In the genomic region with DNA sequence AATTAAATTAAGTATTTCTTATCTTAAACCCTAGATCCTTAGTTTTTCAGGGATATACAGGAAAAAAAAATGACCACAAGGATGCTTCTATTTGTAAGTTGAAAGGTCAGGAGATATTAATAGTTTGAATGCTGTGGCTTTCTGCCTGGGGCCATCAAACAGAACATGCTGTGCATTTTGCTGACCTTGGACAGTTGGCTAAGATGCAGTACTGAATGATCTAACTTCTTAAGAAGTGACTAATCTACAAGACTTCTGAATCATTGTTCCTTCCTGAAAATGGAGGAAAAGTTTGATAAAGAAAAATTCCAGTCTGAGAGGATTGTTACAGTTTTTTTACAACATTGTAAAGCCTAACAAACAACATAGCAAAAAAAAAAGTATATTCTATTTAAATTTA, we compare ENCODE assay signal across 9 cellular contexts.
DNase-seq lines count a peak whose midpoint lies in the region; ATAC-seq, FAIRE-seq and TF ChIP-seq lines count a peak whose summit lies in the region.
"Had no signal": no experiment of that assay in that cellular context is flagged by ENCODE, and none has a peak within 500 bp of the region (broad histone marks: within the 10 kb centered on the region; RNA-seq: fewer than 3 reads in every experiment).

No MANE protein-coding gene starts in this region.

- H3K27me3 ChIP-seq in RWPE2 (ENCODE audit: insufficient read depth, poor library complexity, severe bottlenecking) (no peaks in the 10 kb centered on the region), fibroblast of lung (ENCODE audit: control insufficient read depth, insufficient read depth, low read length) (no peaks in the 10 kb centered on the region), trophoblast cell (ENCODE audit: insufficient read depth, low read length) (no peaks in the 10 kb centered on the region)

- H2BK12ac ChIP-seq in trophoblast cell (ENCODE audit: low read length): no peak overlapping the region

- H3K27me3 Mint-ChIP-seq in stimulated activated naive CD8-positive, alpha-beta T cell treated with anti-CD3 and anti-CD28 coated beads, Interleukin-15, amount 100 ng/mL, for 72 hours: peaks cover 14% of the 10 kb centered on the region

- H3K4ac ChIP-seq in trophoblast cell (ENCODE audit: low read depth, low read length): no peak overlapping the region

- no peak overlapping the region for H4K8ac ChIP-seq in trophoblast cell (ENCODE audit: low read depth, low read length)

- H3K4me1 Mint-ChIP-seq in stimulated activated naive CD8-positive, alpha-beta T cell treated with anti-CD3 and anti-CD28 coated beads, Interleukin-15, amount 100 ng/mL, for 72 hours: no peaks in the 10 kb centered on the region

- H2BK120ac ChIP-seq in trophoblast cell (ENCODE audit: insufficient read depth, low read length, poor library complexity): no peak overlapping the region

- peaks cover 25% of the 10 kb centered on the region for H3K4me1 ChIP-seq in RWPE2 (ENCODE audit: insufficient read depth, poor library complexity, severe bottlenecking)
- H3K4me1 ChIP-seq in fibroblast of lung (ENCODE audit: control insufficient read depth, extremely low read depth, insufficient read depth, low read length): peaks cover 40% of the 10 kb centered on the region
- H3K4me1 ChIP-seq in trophoblast cell (ENCODE audit: control insufficient read depth in 1 of 2, insufficient read depth in 2 of 2, low read length in 2 of 2): peaks cover 6 to 12% of the 10 kb centered on the region in 2 experiments

- no peak overlapping the region for H2AK5ac ChIP-seq in trophoblast cell (ENCODE audit: low read length)

- H3K9me3 Mint-ChIP-seq in stimulated activated naive CD8-positive, alpha-beta T cell treated with anti-CD3 and anti-CD28 coated beads, Interleukin-15, amount 100 ng/mL, for 72 hours: no peaks in the 10 kb centered on the region

- H3K27ac Mint-ChIP-seq in stimulated activated naive CD8-positive, alpha-beta T cell treated with anti-CD3 and anti-CD28 coated beads, Interleukin-15, amount 100 ng/mL, for 72 hours: no peak overlapping the region

- no peak for FAIRE-seq in GM12891 (lab: Jason Lieb, UNC)

- H3K4me3 Mint-ChIP-seq in stimulated activated naive CD8-positive, alpha-beta T cell treated with anti-CD3 and anti-CD28 coated beads, Interleukin-15, amount 100 ng/mL, for 72 hours: no peak overlapping the region

- H3K14ac ChIP-seq in trophoblast cell (ENCODE audit: low read length): no peak overlapping the region

- no peak overlapping the region for H3K9ac ChIP-seq in fibroblast of lung (ENCODE audit: insufficient read depth, low read length)
- H3K9ac ChIP-seq in trophoblast cell (ENCODE audit: low read length): no peak overlapping the region

- no peak overlapping the region for H4K12ac ChIP-seq in trophoblast cell (ENCODE audit: low read depth, low read length)

- no peak overlapping the region for H4K91ac ChIP-seq in trophoblast cell (ENCODE audit: low read depth, low read length)

- H3K36me3 ChIP-seq in RWPE2 (ENCODE audit: low read depth) (no peaks in the 10 kb centered on the region), fibroblast of lung (ENCODE audit: control insufficient read depth, insufficient read depth, low read length) (no peaks in the 10 kb centered on the region), trophoblast cell (ENCODE audit: control insufficient read depth in 1 of 2, insufficient read depth in 2 of 2, low read length in 2 of 2) (no peaks in the 10 kb centered on the region)

- H4K20me1 ChIP-seq in fibroblast of lung (ENCODE audit: control insufficient read depth, extremely low read depth, insufficient read depth, low read length): no peaks in the 10 kb centered on the region

- DNase-seq in Daoy (ENCODE audit: low read depth) (peak; percentile 53), RWPE2 (ENCODE audit: low spot score) (no peak), fibroblast of lung (ENCODE audit: low read depth in 2 of 2) (peak; percentile 96 to 98), trophoblast cell (peak; percentile 84 to 93), activated gamma-delta T cell (lab: John Stamatoyannopoulos, UW) (no peak), GM12891 (ENCODE audit: insufficient read length, low spot score) (no peak)
- DNase-seq in stimulated activated CD4-positive, alpha-beta T cell treated with anti-CD3 and anti-CD28 coated beads, Interleukin-4, amount 100 ng/mL, for 24 hours: no peak
- no peak for DNase-seq in stimulated activated naive CD8-positive, alpha-beta T cell treated with anti-CD3 and anti-CD28 coated beads, Interleukin-15, amount 100 ng/mL, for 72 hours
- DNase-seq: SIG-M5 had no signal

- no peak overlapping the region for H2BK5ac ChIP-seq in trophoblast cell (ENCODE audit: low read depth, low read length, poor library complexity)

- TF ChIP-seq POLR2A in GM12891 (IDR thresholded peaks at IDR 0.05; ENCODE audit: low read depth, low read length): no peak

- peaks cover 23% of the 10 kb centered on the region for H3K79me1 ChIP-seq in trophoblast cell (ENCODE audit: low read length)

- H3K27ac ChIP-seq in RWPE2 (ENCODE audit: poor library complexity, severe bottlenecking): peak overlapping the region; percentile 54
- peak overlapping the region; percentile 40 for H3K27ac ChIP-seq in fibroblast of lung (ENCODE audit: insufficient read depth, low read length)
- no peak overlapping the region for H3K27ac ChIP-seq in trophoblast cell (ENCODE audit: low read depth, low read length)

- H2AFZ ChIP-seq in fibroblast of lung (ENCODE audit: low read length) (no peak overlapping the region), trophoblast cell (ENCODE audit: insufficient read depth, low read length, poor library complexity) (no peak overlapping the region)

- H3K4me2 ChIP-seq in fibroblast of lung (ENCODE audit: extremely low read depth, insufficient read depth, low read length) (no peak overlapping the region), trophoblast cell (ENCODE audit: low read length) (no peak overlapping the region)

- peak; percentile 96 for ATAC-seq in RWPE2 (ENCODE audit: low read depth)
- no peak for ATAC-seq in stimulated activated naive CD8-positive, alpha-beta T cell treated with anti-CD3 and anti-CD28 coated beads, Interleukin-15, amount 100 ng/mL, for 72 hours

- TF ChIP-seq CTCF in RWPE2 (IDR thresholded peaks at IDR 0.05; ENCODE audit: poor library complexity, severe bottlenecking): no peak
- no peak for TF ChIP-seq CTCF in fibroblast of lung (conservative IDR thresholded peaks at IDR 0.05 in 1 of 2, IDR thresholded peaks at IDR 0.05 in 1 of 2; ENCODE audit: low read depth in 1 of 2, low read length in 2 of 2)

- H3K4me3 ChIP-seq in RWPE2 (ENCODE audit: severe bottlenecking) (no peak overlapping the region), fibroblast of lung (replicated peaks in 1 of 4; ENCODE audit: control extremely low read depth in 1 of 4, insufficient read depth in 1 of 4, low read depth in 3 of 4, low read length in 4 of 4) (no peak overlapping the region), trophoblast cell (ENCODE audit: low read depth, low read length) (no peak overlapping the region)

- H3K23ac ChIP-seq in trophoblast cell (ENCODE audit: low read length): no peak overlapping the region

- H3K9me3 ChIP-seq in RWPE2 (ENCODE audit: severe bottlenecking) (no peaks in the 10 kb centered on the region), fibroblast of lung (ENCODE audit: control insufficient read depth, insufficient read depth, low read depth, low read length) (no peaks in the 10 kb centered on the region), trophoblast cell (ENCODE audit: insufficient read depth, low read depth, low read length) (no peaks in the 10 kb centered on the region)

- H3K79me2 ChIP-seq in fibroblast of lung (ENCODE audit: control insufficient read depth, insufficient read depth, low read length) (no peaks in the 10 kb centered on the region), trophoblast cell (ENCODE audit: control insufficient read depth, insufficient read depth, low read length, poor library complexity) (peaks cover 2% of the 10 kb centered on the region)

- H3K18ac ChIP-seq in trophoblast cell (ENCODE audit: low read length): no peak overlapping the region

TF ChIP-seq in GM12891, 5 proteins besides CTCF, POLR2A, EP300 and RAD21:
- no peak for TF ChIP-seq PAX5 (IDR thresholded peaks at IDR 0.05; ENCODE audit: insufficient read depth, low read length, severe bottlenecking)
- TF ChIP-seq POU2F2 (IDR thresholded peaks at IDR 0.05; ENCODE audit: low read depth, low read length): no peak

Comparison
In these comparisons a context has a peak if more than half of its experiments do, and no peak if none do; other contexts are left out.
1. DNase-seq: peak in Daoy (single experiment), fibroblast of lung (2 of 2) and trophoblast cell (2 of 2); none in RWPE2 (single experiment), activated gamma-delta T cell (single experiment), stimulated activated CD4-positive, alpha-beta T cell treated with anti-CD3 and anti-CD28 coated beads, Interleukin-4, amount 100 ng/mL, for 24 hours (single experiment), GM12891 (single experiment) and stimulated activated naive CD8-positive, alpha-beta T cell treated with anti-CD3 and anti-CD28 coated beads, Interleukin-15, amount 100 ng/mL, for 72 hours (0 of 2).